32 cellular contexts compared by ENCODE assay signal in genomic region chr14:30472001-30472400, GRCh38.
"Had no signal": no experiment of that assay in that cellular context is flagged by ENCODE, and none has a peak within 500 bp of the region (broad histone marks: within the 10 kb centered on the region; RNA-seq: fewer than 3 reads in every experiment).

No MANE protein-coding gene starts in this region.

- H3K4me2 ChIP-seq: KMS-11, PC-9 had no signal

- DNase-seq: Karpas-422, MM.1S, NCI-H1048, NCI-H1092 treated with DMSO at 0.1 percent for 48 hours, NCI-H1105 treated with DMSO at 0.1 percent for 48 hours, NCI-H1417, NCI-H1436, NCI-H146, NCI-H1694, NCI-H187, NCI-H1930, NCI-H2029 treated with DMSO at 0.1 percent for 48 hours, NCI-H2081 treated with DMSO at 0.1 percent for 48 hours, NCI-H2107, NCI-H2171, NCI-H226, NCI-H446 treated with DMSO at 0.1 percent for 48 hours, NCI-H510A, NCI-H524, NCI-H526, NCI-H748 treated with DMSO at 0.1 percent for 48 hours, NCI-H82, PC-9, SHP77, SIG-M5, SJCRH30 had no signal

- H3K4me3 ChIP-seq: PC-9, SJCRH30, SK-N-MC had no signal

- ATAC-seq: Panc1, Right ventricle myocardium inferior, SK-N-SH treated with all-trans-retinoic acid at 6 μM for 48 hours had no signal

- H3K9me3 ChIP-seq: SJCRH30 had no signal

- H3K9ac ChIP-seq: KMS-11 had no signal

- H3K27me3 ChIP-seq: SJCRH30 had no signal

- H3K36me3 ChIP-seq: SJCRH30 had no signal

- H3K27ac ChIP-seq: KMS-11, PC-9, RWPE1, SJCRH30, SK-N-MC had no signal

- H3K4me1 ChIP-seq: SJCRH30 had no signal

- H2AFZ ChIP-seq: PC-9 had no signal
